18 cellular contexts compared by ENCODE assay signal in genomic region chr14:22225526-22226133, GRCh38.
DNase-seq lines count a peak whose midpoint lies in the region; ATAC-seq, FAIRE-seq and TF ChIP-seq lines count a peak whose summit lies in the region.
"Had no signal": no experiment of that assay in that cellular context is flagged by ENCODE, and none has a peak within 500 bp of the region (broad histone marks: within the 10 kb centered on the region; RNA-seq: fewer than 3 reads in every experiment).

No MANE protein-coding gene starts in this region.

- no peaks in the 10 kb centered on the region for H3K36me3 ChIP-seq in astrocyte (ENCODE audit: insufficient read depth, low read length)
- H3K36me3 ChIP-seq: vagina had no signal

- H3K27me3 ChIP-seq in astrocyte (ENCODE audit: insufficient read depth, low read length), result no peaks in the 10 kb centered on the region
- H3K27me3 ChIP-seq: vagina had no signal

- H4K20me1 ChIP-seq in astrocyte (ENCODE audit: insufficient read depth, low read length), result no peaks in the 10 kb centered on the region

- DNase-seq in AG04449 (ENCODE audit: low read depth, low spot score), result peak; percentile 28
- peak; percentile 5 for DNase-seq in HS-27A (ENCODE audit: low read depth)
- DNase-seq in astrocyte (ENCODE audit: low read depth), result peak; percentile 78
- DNase-seq in glomerular visceral epithelial cell (ENCODE audit: extremely low spot score), result peak; percentile 41
- no peak for DNase-seq in stimulated activated naive B cell treated with anti-CD40 and anti-IgM and Interleukin-4, amounts not matched to agents 10 μg/mL and 1 μg/mL and 100 μg/mL, for 72 hours
- no peak for DNase-seq in T-helper 1 cell
- DNase-seq in GOT3 (lab: John Stamatoyannopoulos, UW), result no peak
- no peak for DNase-seq in coronary artery (ENCODE audit: low spot score)
- DNase-seq: NCI-H2107, RPMI8226 had no signal

- no peak for ATAC-seq in stimulated activated naive B cell treated with anti-CD40 and anti-IgM and Interleukin-4, amounts not matched to agents 10 μg/mL and 1 μg/mL and 100 μg/mL, for 72 hours (replicated peaks)

- TF ChIP-seq CTCF in AG04449 (IDR thresholded peaks at IDR 0.05; ENCODE audit: insufficient read depth, low read length, missing control alignments) (no peak), astrocyte (IDR thresholded peaks at IDR 0.05; ENCODE audit: insufficient read depth, low read depth, low read length) (no peak), coronary artery (IDR thresholded peaks at IDR 0.05) (no peak)

- peak overlapping the region; percentile 72 for H3K4me2 ChIP-seq in astrocyte (ENCODE audit: low read length)

- POLR2A ChIA-PET in AG04449 (lab: Yijun Ruan, JAX), result no interaction called here

- no peaks in the 10 kb centered on the region for H3K9me3 Mint-ChIP-seq in astrocyte (ENCODE audit: unreplicated experiment)
- no peaks in the 10 kb centered on the region for H3K9me3 Mint-ChIP-seq in stimulated activated naive B cell treated with anti-CD40 and anti-IgM and Interleukin-4, amounts not matched to agents 10 μg/mL and 1 μg/mL and 100 μg/mL, for 72 hours
- H3K9me3 Mint-ChIP-seq: endodermal cell; IgD-negative memory B cell; immature natural killer cell; memory B cell; nephron; stimulated activated naive CD8-positive, alpha-beta T cell treated with anti-CD3 and anti-CD28 coated beads, Interleukin-15, Interleukin-2, amounts not matched to agents 100 ng/mL and 50 ng/mL, for 24 hours had no signal

- H3K4me1 ChIP-seq in astrocyte (ENCODE audit: insufficient read depth, low read length), result peaks cover 15% of the 10 kb centered on the region
- H3K4me1 ChIP-seq: vagina had no signal

- H3K4me1 Mint-ChIP-seq in astrocyte (ENCODE audit: low read depth, unreplicated experiment), result peaks cover 28% of the 10 kb centered on the region
- H3K4me1 Mint-ChIP-seq in stimulated activated naive B cell treated with anti-CD40 and anti-IgM and Interleukin-4, amounts not matched to agents 10 μg/mL and 1 μg/mL and 100 μg/mL, for 72 hours, result peaks cover 26 to 43% of the 10 kb centered on the region in 2 donors
- H3K4me1 Mint-ChIP-seq: nephron had no signal

- H2AFZ ChIP-seq in astrocyte (ENCODE audit: low read depth, low read length), result peak overlapping the region; percentile 29

- peaks cover 2% of the 10 kb centered on the region for H3K27me3 Mint-ChIP-seq in astrocyte (ENCODE audit: low read depth, unreplicated experiment)
- peaks cover 11 to 13% of the 10 kb centered on the region in 2 donors for H3K27me3 Mint-ChIP-seq in stimulated activated naive B cell treated with anti-CD40 and anti-IgM and Interleukin-4, amounts not matched to agents 10 μg/mL and 1 μg/mL and 100 μg/mL, for 72 hours
- H3K27me3 Mint-ChIP-seq: memory B cell had no signal

- peak; percentile 73 for FAIRE-seq in astrocyte (lab: Jason Lieb, UNC)

- H3K36me3 Mint-ChIP-seq in astrocyte (ENCODE audit: low read depth, unreplicated experiment), result no peaks in the 10 kb centered on the region
- H3K36me3 Mint-ChIP-seq in stimulated activated naive B cell treated with anti-CD40 and anti-IgM and Interleukin-4, amounts not matched to agents 10 μg/mL and 1 μg/mL and 100 μg/mL, for 72 hours, result no peaks in the 10 kb centered on the region
- H3K36me3 Mint-ChIP-seq: IgD-negative memory B cell, immature natural killer cell, memory B cell had no signal

- H3K79me2 ChIP-seq in astrocyte (ENCODE audit: insufficient read depth, low read length), result no peaks in the 10 kb centered on the region

- CTCF ChIA-PET in AG04449 (lab: Yijun Ruan, JAX), result interaction anchor here (0.6 to 4.9 kb wide), 29 partner anchors 8 to 1075 kb away, joined by 3 to 31 read pairs (median 5); no protein-coding TSS in a partner anchor

- H3K4me3 ChIP-seq in AG04449 (ENCODE audit: low read depth, low read length), result no peak overlapping the region
- peak overlapping the region; percentile 31 for H3K4me3 ChIP-seq in astrocyte (ENCODE audit: insufficient read depth, low read depth, low read length)
- no peak overlapping the region for H3K4me3 ChIP-seq in coronary artery
- H3K4me3 ChIP-seq: vagina had no signal

- H3K27ac ChIP-seq in astrocyte (ENCODE audit: low read depth, low read length), result peak overlapping the region; percentile 92
- H3K27ac ChIP-seq in coronary artery, result peak overlapping the region in 1 of 2 donors; percentile 31
- H3K27ac ChIP-seq: vagina had no signal

- peak overlapping the region; percentile 69 for H3K9ac ChIP-seq in astrocyte (ENCODE audit: low read length)

- peak overlapping the region; percentile 88 for H3K27ac Mint-ChIP-seq in astrocyte (ENCODE audit: unreplicated experiment)
- H3K27ac Mint-ChIP-seq in stimulated activated naive B cell treated with anti-CD40 and anti-IgM and Interleukin-4, amounts not matched to agents 10 μg/mL and 1 μg/mL and 100 μg/mL, for 72 hours, result no peak overlapping the region
- H3K27ac Mint-ChIP-seq: endodermal cell, nephron had no signal

- H3K9me3 ChIP-seq in astrocyte (ENCODE audit: insufficient read depth, low read depth, low read length), result no peaks in the 10 kb centered on the region
- H3K9me3 ChIP-seq: vagina had no signal

- H3K4me3 Mint-ChIP-seq in astrocyte (ENCODE audit: unreplicated experiment), result no peak overlapping the region
- H3K4me3 Mint-ChIP-seq in stimulated activated naive B cell treated with anti-CD40 and anti-IgM and Interleukin-4, amounts not matched to agents 10 μg/mL and 1 μg/mL and 100 μg/mL, for 72 hours, result no peak overlapping the region
- H3K4me3 Mint-ChIP-seq: endodermal cell, nephron, WTC11 had no signal

Comparison
In these comparisons a context has a peak if more than half of its experiments do, and no peak if none do; other contexts are left out.
1. DNase-seq: peak in AG04449 (single experiment), HS-27A (single experiment), astrocyte (single experiment) and glomerular visceral epithelial cell (single experiment); none in stimulated activated naive B cell treated with anti-CD40 and anti-IgM and Interleukin-4, amounts not matched to agents 10 μg/mL and 1 μg/mL and 100 μg/mL, for 72 hours (single experiment), T-helper 1 cell (0 of 5), GOT3 (single experiment) and coronary artery (single experiment).